ENCODE assay signal across 8 cellular contexts in the genomic region with DNA sequence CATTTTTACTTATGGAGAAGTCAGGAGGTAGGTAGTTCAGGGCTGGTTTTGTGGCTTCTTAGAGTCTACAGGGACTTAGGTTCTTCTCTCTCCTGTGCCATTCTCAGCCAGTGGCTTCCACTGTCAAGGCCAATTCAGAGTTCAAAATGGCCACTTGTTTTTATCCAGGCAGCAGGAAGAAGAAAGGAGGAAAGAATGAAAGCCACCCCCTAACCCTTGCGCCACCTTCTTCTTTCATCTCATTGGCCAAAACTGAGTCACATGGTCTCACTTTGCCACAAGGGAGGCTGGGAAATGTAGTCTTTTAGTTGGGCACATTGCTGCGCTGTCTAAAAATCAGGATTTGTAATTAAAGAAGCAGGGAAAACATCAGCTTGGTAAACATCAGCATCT.
DNase-seq lines count a peak whose midpoint lies in the region; ATAC-seq and TF ChIP-seq lines count a peak whose summit lies in the region.

No MANE protein-coding gene starts in this region.

- peaks cover 8% of the 10 kb centered on the region for H3K9me3 Mint-ChIP-seq in activated CD4-positive, alpha-beta memory T cell treated with anti-CD3 and anti-CD28 coated beads, Interleukin-2, amount 10 ng/mL, durations not matched to agents 7 days and 5 days
- peaks cover 0 to 4% of the 10 kb centered on the region in 2 donors for H3K9me3 Mint-ChIP-seq in stimulated activated naive B cell treated with anti-CD40 and anti-IgM and Interleukin-4, amounts not matched to agents 10 μg/mL and 1 μg/mL and 100 μg/mL, for 72 hours

- no peak for TF ChIP-seq POLR2A in GM18505 (IDR thresholded peaks at IDR 0.05; ENCODE audit: borderline replicate concordance, extremely low read depth, insufficient read depth, insufficient read length)

- no peak overlapping the region for H3K4me3 Mint-ChIP-seq in activated CD4-positive, alpha-beta memory T cell treated with anti-CD3 and anti-CD28 coated beads, Interleukin-2, amount 10 ng/mL, durations not matched to agents 7 days and 5 days
- no peak overlapping the region for H3K4me3 Mint-ChIP-seq in stimulated activated naive B cell treated with anti-CD40 and anti-IgM and Interleukin-4, amounts not matched to agents 10 μg/mL and 1 μg/mL and 100 μg/mL, for 72 hours

- CTCF ChIA-PET in A673 (lab: Charles Lee): no interaction called here
- CTCF ChIA-PET in activated CD4-positive, alpha-beta memory T cell treated with anti-CD3 and anti-CD28 coated beads, Interleukin-2, amount 10 ng/mL, durations not matched to agents 7 days and 5 days (lab: Charles Lee): no interaction called here

- peak overlapping the region; percentile 80 for H3K27ac Mint-ChIP-seq in activated CD4-positive, alpha-beta memory T cell treated with anti-CD3 and anti-CD28 coated beads, Interleukin-2, amount 10 ng/mL, durations not matched to agents 7 days and 5 days
- no peak overlapping the region for H3K27ac Mint-ChIP-seq in stimulated activated naive B cell treated with anti-CD40 and anti-IgM and Interleukin-4, amounts not matched to agents 10 μg/mL and 1 μg/mL and 100 μg/mL, for 72 hours

- DNase-seq in A673 (ENCODE audit: low spot score): peak; percentile 75
- peak; percentile 43 for DNase-seq in GM04503 (ENCODE audit: low read depth)
- peak; percentile 70 for DNase-seq in NCI-H2196 (lab: John Stamatoyannopoulos, UW; ENCODE audit: unreplicated experiment)
- peak; percentile 57 for DNase-seq in activated CD4-positive, alpha-beta memory T cell treated with anti-CD3 and anti-CD28 coated beads, Interleukin-2, amount 10 ng/mL, durations not matched to agents 7 days and 5 days
- DNase-seq in right cardiac atrium: no peak
- DNase-seq in stimulated activated naive B cell treated with anti-CD40 and anti-IgM and Interleukin-4, amounts not matched to agents 10 μg/mL and 1 μg/mL and 100 μg/mL, for 72 hours: no peak

- H3K4me3 ChIP-seq in A673 (ENCODE audit: low read depth, low read length, poor library complexity, severe bottlenecking) (no peak overlapping the region), right cardiac atrium (ENCODE audit: low read length) (no peak overlapping the region)

- H3K36me3 Mint-ChIP-seq in activated CD4-positive, alpha-beta memory T cell treated with anti-CD3 and anti-CD28 coated beads, Interleukin-2, amount 10 ng/mL, durations not matched to agents 7 days and 5 days (ENCODE audit: low read depth): peaks cover 3% of the 10 kb centered on the region
- H3K36me3 Mint-ChIP-seq in stimulated activated naive B cell treated with anti-CD40 and anti-IgM and Interleukin-4, amounts not matched to agents 10 μg/mL and 1 μg/mL and 100 μg/mL, for 72 hours: no peaks in the 10 kb centered on the region

- ATAC-seq in right cardiac atrium (no peak), GM18505 (IDR thresholded peaks at IDR 0.05; ENCODE audit: unreplicated experiment) (no peak), HG02798 (IDR thresholded peaks at IDR 0.05; ENCODE audit: poor library complexity, unreplicated experiment) (no peak)
- ATAC-seq in stimulated activated naive B cell treated with anti-CD40 and anti-IgM and Interleukin-4, amounts not matched to agents 10 μg/mL and 1 μg/mL and 100 μg/mL, for 72 hours (replicated peaks): peak; percentile 79 to 80

- TF ChIP-seq CTCF in A673 (conservative IDR thresholded peaks at IDR 0.05; ENCODE audit: low read depth, low read length): no peak

- WGBS in right cardiac atrium: 92% methylated on average over 2 of the region's 2 CpGs

- intact Hi-C loops in A673 (cut with micrococcal nuclease; ENCODE audit: unreplicated experiment) (no loop called here), right cardiac atrium (cut with DNase I) (no loop called here)

- H3K27me3 Mint-ChIP-seq in activated CD4-positive, alpha-beta memory T cell treated with anti-CD3 and anti-CD28 coated beads, Interleukin-2, amount 10 ng/mL, durations not matched to agents 7 days and 5 days: peaks cover 2% of the 10 kb centered on the region
- peaks cover 11 to 12% of the 10 kb centered on the region in 2 donors for H3K27me3 Mint-ChIP-seq in stimulated activated naive B cell treated with anti-CD40 and anti-IgM and Interleukin-4, amounts not matched to agents 10 μg/mL and 1 μg/mL and 100 μg/mL, for 72 hours

- POLR2A ChIA-PET in A673 (lab: Charles Lee; ENCODE audit: low non-redundant PET): no interaction called here
- POLR2A ChIA-PET in activated CD4-positive, alpha-beta memory T cell treated with anti-CD3 and anti-CD28 coated beads, Interleukin-2, amount 10 ng/mL, durations not matched to agents 7 days and 5 days (lab: Charles Lee): interaction anchor here (0.8 to 3.2 kb wide), 5 partner anchors 10 to 81 kb away, joined by 3 to 19 read pairs (median 3); a partner anchor contains a TSS

- no TSS peak for BruUV-seq in A673 (replicated peaks; lab: Mats Ljungman, UMichigan)

- H3K27ac ChIP-seq in A673 (ENCODE audit: low read depth, low read length, poor library complexity, severe bottlenecking) (no peak overlapping the region), right cardiac atrium (ENCODE audit: low read length) (peak overlapping the region; percentile 94)

- no peaks in the 10 kb centered on the region for H3K27me3 ChIP-seq in A673 (replicated peaks; ENCODE audit: insufficient read depth, low read depth, low read length, poor library complexity)
- H3K27me3 ChIP-seq in right cardiac atrium (ENCODE audit: control insufficient read depth, insufficient read depth): no peaks in the 10 kb centered on the region

- no peaks in the 10 kb centered on the region for H3K9me3 ChIP-seq in A673 (ENCODE audit: low read depth, low read length, poor library complexity, severe bottlenecking)
- no peaks in the 10 kb centered on the region for H3K9me3 ChIP-seq in right cardiac atrium (ENCODE audit: control insufficient read depth, low read length)

- no peaks in the 10 kb centered on the region for H3K4me1 ChIP-seq in A673 (ENCODE audit: insufficient read depth, low read length, poor library complexity, severe bottlenecking)
- H3K4me1 ChIP-seq in right cardiac atrium (ENCODE audit: control insufficient read depth, insufficient read depth, low read length): peaks cover 10% of the 10 kb centered on the region

- H3K4me1 Mint-ChIP-seq in activated CD4-positive, alpha-beta memory T cell treated with anti-CD3 and anti-CD28 coated beads, Interleukin-2, amount 10 ng/mL, durations not matched to agents 7 days and 5 days: peaks cover 40% of the 10 kb centered on the region
- peaks cover 6 to 23% of the 10 kb centered on the region in 2 donors for H3K4me1 Mint-ChIP-seq in stimulated activated naive B cell treated with anti-CD40 and anti-IgM and Interleukin-4, amounts not matched to agents 10 μg/mL and 1 μg/mL and 100 μg/mL, for 72 hours

- no peaks in the 10 kb centered on the region for H3K36me3 ChIP-seq in A673 (ENCODE audit: insufficient read depth, low read length, poor library complexity, severe bottlenecking)

Comparison
In these comparisons a context has a peak if more than half of its experiments do, and no peak if none do; other contexts are left out.
1. DNase-seq: peak in A673 (single experiment), GM04503 (single experiment), NCI-H2196 (single experiment) and activated CD4-positive, alpha-beta memory T cell treated with anti-CD3 and anti-CD28 coated beads, Interleukin-2, amount 10 ng/mL, durations not matched to agents 7 days and 5 days (single experiment); none in right cardiac atrium (0 of 3) and stimulated activated naive B cell treated with anti-CD40 and anti-IgM and Interleukin-4, amounts not matched to agents 10 μg/mL and 1 μg/mL and 100 μg/mL, for 72 hours (single experiment).
2. ATAC-seq: peak in stimulated activated naive B cell treated with anti-CD40 and anti-IgM and Interleukin-4, amounts not matched to agents 10 μg/mL and 1 μg/mL and 100 μg/mL, for 72 hours (2 of 2); none in right cardiac atrium (0 of 2), GM18505 (single experiment) and HG02798 (single experiment).